Comparison of ENCODE assay signal across 1 cellular context in the genomic region with DNA sequence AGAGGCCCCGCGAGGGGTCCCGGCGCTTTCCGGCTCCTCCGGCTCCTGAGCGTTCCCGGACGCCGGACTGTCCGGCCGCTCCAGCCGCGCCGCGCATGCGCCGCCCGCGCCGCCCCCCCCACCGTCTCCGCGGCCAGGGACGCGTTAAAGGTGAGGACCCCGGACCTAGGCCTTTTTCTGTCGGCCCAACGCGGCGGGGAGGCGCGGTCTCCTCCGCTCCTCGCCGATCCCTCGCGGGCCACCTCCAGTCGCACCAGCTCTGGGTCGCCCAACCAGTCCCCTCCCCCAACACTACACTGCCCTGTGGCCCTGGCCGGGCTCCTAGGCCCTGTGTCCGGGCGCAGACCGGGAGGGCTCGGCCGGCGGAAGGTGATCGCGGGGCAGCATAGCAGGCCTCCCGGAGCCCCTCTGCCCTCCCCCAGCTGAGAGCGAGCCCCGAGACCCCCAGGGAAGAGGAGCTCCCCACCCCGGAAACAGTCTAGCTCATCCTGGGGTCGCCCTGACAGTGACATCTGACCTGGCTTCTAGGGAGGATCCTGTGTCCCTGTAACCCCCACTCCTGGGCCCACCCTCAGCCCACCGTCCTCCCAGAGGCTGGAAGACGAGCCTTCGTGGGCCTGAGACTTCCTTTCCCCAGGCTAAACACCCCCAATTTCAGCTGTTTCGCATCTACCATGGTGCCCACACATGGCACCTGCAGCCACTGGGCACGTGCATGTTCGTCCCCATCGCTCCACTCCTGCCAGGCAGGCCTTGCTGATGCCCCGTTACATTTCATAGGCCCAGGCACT.
TF ChIP-seq lines count a peak whose summit lies in the region.

No MANE protein-coding gene starts in this region.

TF ChIP-seq in K562, 482 proteins besides CTCF, POLR2A, EP300 and RAD21 (continued from another document and continues in another):
- TF ChIP-seq CHD7 (IDR thresholded peaks at IDR 0.05; ENCODE audit: low read depth, low read length) (no peak), ZEB2 (IDR thresholded peaks at IDR 0.05) (no peak), ZNF707 (CRISPR knock-in tag; conservative IDR thresholded peaks at IDR 0.05) (no peak), ZFP1 (CRISPR knock-in tag; IDR thresholded peaks at IDR 0.05) (no peak), NR1H2 (CRISPR knock-in tag; IDR thresholded peaks at IDR 0.05) (no peak), TSC22D4 (tag; IDR thresholded peaks at IDR 0.05) (no peak), ATF1 (CRISPR knock-in tag; IDR thresholded peaks at IDR 0.05) (no peak), ATF1 (tag; IDR thresholded peaks at IDR 0.05) (no peak), NCOR1 (IDR thresholded peaks at IDR 0.05) (no peak)
- TF ChIP-seq, protein P1, sequence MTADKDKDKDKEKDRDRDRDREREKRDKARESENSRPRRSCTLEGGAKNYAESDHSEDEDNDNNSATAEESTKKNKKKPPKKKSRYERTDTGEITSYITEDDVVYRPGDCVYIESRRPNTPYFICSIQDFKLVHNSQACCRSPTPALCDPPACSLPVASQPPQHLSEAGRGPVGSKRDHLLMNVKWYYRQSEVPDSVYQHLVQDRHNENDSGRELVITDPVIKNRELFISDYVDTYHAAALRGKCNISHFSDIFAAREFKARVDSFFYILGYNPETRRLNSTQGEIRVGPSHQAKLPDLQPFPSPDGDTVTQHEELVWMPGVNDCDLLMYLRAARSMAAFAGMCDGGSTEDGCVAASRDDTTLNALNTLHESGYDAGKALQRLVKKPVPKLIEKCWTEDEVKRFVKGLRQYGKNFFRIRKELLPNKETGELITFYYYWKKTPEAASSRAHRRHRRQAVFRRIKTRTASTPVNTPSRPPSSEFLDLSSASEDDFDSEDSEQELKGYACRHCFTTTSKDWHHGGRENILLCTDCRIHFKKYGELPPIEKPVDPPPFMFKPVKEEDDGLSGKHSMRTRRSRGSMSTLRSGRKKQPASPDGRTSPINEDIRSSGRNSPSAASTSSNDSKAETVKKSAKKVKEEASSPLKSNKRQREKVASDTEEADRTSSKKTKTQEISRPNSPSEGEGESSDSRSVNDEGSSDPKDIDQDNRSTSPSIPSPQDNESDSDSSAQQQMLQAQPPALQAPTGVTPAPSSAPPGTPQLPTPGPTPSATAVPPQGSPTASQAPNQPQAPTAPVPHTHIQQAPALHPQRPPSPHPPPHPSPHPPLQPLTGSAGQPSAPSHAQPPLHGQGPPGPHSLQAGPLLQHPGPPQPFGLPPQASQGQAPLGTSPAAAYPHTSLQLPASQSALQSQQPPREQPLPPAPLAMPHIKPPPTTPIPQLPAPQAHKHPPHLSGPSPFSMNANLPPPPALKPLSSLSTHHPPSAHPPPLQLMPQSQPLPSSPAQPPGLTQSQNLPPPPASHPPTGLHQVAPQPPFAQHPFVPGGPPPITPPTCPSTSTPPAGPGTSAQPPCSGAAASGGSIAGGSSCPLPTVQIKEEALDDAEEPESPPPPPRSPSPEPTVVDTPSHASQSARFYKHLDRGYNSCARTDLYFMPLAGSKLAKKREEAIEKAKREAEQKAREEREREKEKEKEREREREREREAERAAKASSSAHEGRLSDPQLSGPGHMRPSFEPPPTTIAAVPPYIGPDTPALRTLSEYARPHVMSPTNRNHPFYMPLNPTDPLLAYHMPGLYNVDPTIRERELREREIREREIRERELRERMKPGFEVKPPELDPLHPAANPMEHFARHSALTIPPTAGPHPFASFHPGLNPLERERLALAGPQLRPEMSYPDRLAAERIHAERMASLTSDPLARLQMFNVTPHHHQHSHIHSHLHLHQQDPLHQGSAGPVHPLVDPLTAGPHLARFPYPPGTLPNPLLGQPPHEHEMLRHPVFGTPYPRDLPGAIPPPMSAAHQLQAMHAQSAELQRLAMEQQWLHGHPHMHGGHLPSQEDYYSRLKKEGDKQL (CRISPR knock-in tag; IDR thresholded peaks at IDR 0.05; ENCODE audit: borderline replicate concordance): no peak
- TF ChIP-seq, protein P2, sequence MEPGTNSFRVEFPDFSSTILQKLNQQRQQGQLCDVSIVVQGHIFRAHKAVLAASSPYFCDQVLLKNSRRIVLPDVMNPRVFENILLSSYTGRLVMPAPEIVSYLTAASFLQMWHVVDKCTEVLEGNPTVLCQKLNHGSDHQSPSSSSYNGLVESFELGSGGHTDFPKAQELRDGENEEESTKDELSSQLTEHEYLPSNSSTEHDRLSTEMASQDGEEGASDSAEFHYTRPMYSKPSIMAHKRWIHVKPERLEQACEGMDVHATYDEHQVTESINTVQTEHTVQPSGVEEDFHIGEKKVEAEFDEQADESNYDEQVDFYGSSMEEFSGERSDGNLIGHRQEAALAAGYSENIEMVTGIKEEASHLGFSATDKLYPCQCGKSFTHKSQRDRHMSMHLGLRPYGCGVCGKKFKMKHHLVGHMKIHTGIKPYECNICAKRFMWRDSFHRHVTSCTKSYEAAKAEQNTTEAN (CRISPR knock-in tag; IDR thresholded peaks at IDR 0.05): no peak
- TF ChIP-seq, protein P3, sequence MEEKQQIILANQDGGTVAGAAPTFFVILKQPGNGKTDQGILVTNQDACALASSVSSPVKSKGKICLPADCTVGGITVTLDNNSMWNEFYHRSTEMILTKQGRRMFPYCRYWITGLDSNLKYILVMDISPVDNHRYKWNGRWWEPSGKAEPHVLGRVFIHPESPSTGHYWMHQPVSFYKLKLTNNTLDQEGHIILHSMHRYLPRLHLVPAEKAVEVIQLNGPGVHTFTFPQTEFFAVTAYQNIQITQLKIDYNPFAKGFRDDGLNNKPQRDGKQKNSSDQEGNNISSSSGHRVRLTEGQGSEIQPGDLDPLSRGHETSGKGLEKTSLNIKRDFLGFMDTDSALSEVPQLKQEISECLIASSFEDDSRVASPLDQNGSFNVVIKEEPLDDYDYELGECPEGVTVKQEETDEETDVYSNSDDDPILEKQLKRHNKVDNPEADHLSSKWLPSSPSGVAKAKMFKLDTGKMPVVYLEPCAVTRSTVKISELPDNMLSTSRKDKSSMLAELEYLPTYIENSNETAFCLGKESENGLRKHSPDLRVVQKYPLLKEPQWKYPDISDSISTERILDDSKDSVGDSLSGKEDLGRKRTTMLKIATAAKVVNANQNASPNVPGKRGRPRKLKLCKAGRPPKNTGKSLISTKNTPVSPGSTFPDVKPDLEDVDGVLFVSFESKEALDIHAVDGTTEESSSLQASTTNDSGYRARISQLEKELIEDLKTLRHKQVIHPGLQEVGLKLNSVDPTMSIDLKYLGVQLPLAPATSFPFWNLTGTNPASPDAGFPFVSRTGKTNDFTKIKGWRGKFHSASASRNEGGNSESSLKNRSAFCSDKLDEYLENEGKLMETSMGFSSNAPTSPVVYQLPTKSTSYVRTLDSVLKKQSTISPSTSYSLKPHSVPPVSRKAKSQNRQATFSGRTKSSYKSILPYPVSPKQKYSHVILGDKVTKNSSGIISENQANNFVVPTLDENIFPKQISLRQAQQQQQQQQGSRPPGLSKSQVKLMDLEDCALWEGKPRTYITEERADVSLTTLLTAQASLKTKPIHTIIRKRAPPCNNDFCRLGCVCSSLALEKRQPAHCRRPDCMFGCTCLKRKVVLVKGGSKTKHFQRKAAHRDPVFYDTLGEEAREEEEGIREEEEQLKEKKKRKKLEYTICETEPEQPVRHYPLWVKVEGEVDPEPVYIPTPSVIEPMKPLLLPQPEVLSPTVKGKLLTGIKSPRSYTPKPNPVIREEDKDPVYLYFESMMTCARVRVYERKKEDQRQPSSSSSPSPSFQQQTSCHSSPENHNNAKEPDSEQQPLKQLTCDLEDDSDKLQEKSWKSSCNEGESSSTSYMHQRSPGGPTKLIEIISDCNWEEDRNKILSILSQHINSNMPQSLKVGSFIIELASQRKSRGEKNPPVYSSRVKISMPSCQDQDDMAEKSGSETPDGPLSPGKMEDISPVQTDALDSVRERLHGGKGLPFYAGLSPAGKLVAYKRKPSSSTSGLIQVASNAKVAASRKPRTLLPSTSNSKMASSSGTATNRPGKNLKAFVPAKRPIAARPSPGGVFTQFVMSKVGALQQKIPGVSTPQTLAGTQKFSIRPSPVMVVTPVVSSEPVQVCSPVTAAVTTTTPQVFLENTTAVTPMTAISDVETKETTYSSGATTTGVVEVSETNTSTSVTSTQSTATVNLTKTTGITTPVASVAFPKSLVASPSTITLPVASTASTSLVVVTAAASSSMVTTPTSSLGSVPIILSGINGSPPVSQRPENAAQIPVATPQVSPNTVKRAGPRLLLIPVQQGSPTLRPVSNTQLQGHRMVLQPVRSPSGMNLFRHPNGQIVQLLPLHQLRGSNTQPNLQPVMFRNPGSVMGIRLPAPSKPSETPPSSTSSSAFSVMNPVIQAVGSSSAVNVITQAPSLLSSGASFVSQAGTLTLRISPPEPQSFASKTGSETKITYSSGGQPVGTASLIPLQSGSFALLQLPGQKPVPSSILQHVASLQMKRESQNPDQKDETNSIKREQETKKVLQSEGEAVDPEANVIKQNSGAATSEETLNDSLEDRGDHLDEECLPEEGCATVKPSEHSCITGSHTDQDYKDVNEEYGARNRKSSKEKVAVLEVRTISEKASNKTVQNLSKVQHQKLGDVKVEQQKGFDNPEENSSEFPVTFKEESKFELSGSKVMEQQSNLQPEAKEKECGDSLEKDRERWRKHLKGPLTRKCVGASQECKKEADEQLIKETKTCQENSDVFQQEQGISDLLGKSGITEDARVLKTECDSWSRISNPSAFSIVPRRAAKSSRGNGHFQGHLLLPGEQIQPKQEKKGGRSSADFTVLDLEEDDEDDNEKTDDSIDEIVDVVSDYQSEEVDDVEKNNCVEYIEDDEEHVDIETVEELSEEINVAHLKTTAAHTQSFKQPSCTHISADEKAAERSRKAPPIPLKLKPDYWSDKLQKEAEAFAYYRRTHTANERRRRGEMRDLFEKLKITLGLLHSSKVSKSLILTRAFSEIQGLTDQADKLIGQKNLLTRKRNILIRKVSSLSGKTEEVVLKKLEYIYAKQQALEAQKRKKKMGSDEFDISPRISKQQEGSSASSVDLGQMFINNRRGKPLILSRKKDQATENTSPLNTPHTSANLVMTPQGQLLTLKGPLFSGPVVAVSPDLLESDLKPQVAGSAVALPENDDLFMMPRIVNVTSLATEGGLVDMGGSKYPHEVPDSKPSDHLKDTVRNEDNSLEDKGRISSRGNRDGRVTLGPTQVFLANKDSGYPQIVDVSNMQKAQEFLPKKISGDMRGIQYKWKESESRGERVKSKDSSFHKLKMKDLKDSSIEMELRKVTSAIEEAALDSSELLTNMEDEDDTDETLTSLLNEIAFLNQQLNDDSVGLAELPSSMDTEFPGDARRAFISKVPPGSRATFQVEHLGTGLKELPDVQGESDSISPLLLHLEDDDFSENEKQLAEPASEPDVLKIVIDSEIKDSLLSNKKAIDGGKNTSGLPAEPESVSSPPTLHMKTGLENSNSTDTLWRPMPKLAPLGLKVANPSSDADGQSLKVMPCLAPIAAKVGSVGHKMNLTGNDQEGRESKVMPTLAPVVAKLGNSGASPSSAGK (IDR thresholded peaks at IDR 0.05): no peak
